8 cellular contexts compared by ENCODE assay signal in the genomic region with DNA sequence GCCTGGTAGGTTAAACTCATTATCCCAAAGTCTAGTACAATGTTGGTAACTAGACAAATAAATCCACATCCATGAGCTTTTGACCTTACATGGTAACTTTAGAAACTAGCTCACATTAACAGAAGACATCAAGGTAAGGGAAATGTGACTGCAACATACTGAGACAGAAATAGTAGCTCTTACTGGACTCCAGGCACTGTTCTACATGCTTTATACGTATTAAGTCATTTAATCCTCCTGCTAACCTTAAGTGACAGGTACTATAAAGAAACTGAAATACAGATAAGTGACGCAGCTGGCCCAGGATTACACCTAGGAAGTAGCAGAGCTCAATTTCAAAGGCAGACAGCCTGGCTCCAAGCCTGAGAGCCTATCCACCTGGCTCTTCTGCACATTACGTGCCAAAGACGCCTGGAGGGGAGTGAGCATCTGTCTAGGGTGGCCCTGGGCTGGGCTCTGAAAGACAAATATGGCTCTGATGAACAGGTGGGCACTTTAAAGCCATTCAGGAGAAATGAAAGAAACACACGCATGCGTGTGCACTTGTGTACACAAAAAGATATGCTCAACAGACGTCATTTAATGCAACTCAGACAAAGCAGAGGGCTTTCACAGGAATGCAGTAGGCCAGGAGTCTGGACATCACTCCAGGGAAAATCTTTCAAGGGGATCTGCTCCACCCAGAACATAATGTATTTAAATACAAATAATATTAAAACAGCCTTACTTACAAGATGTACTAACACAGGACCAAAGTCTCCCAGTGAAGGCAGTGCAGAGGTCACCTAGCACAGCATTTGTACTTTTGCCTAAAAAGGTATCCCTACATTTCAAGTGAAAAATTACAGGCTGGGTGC. TPM values are rescaled to one million over a fixed set of nuclear protein-coding genes. Genes with fewer than 3 reads are reported as not detected.
A peak's percentile ranks its signal among the peaks of the same experiment; 100 is the strongest.
DNase-seq lines count a peak whose midpoint lies in the region; ATAC-seq lines count a peak whose summit lies in the region.

No MANE protein-coding gene starts in this region.

- DNase-seq in DMS 273 (lab: John Stamatoyannopoulos, UW; ENCODE audit: unreplicated experiment) = peak; percentile 96
- peak; percentile 99 for DNase-seq in NCI-H2029 (lab: John Stamatoyannopoulos, UW)
- no peak for DNase-seq in activated naive CD8-positive, alpha-beta T cell treated with anti-CD3 and anti-CD28 coated beads, Interleukin-2, amount 10 ng/mL, durations not matched to agents 7 days and 5 days
- no peak for DNase-seq in natural killer cell treated with Interleukin-12 subunit alpha and Interleukin-12 subunit beta and Interleukin-15 and Interleukin-18, amount 100 ng/mL, for 72 hours (ENCODE audit: low spot score)
- DNase-seq in HUDEP-2 (lab: John Stamatoyannopoulos, UW; ENCODE audit: unreplicated experiment in 76 of 76) = no peak
- DNase-seq in stimulated activated CD4-positive, alpha-beta T cell treated with anti-CD3 and anti-CD28 coated beads, Interleukin-4, amount 100 ng/mL, for 4 hours = no peak
- no peak for DNase-seq in stimulated activated CD4-positive, alpha-beta T cell treated with anti-CD3 and anti-CD28 coated beads, Interleukin-2, amount 100 ng/mL, for 24 hours

- H3K27me3 Mint-ChIP-seq in activated naive CD8-positive, alpha-beta T cell treated with anti-CD3 and anti-CD28 coated beads, Interleukin-2, amount 10 ng/mL, durations not matched to agents 7 days and 5 days = no peaks in the 10 kb centered on the region
- no peaks in the 10 kb centered on the region for H3K27me3 Mint-ChIP-seq in natural killer cell treated with Interleukin-12 subunit alpha and Interleukin-12 subunit beta and Interleukin-15 and Interleukin-18, amount 100 ng/mL, for 72 hours

- peak overlapping the region; percentile 49 for H3K27ac Mint-ChIP-seq in activated naive CD8-positive, alpha-beta T cell treated with anti-CD3 and anti-CD28 coated beads, Interleukin-2, amount 10 ng/mL, durations not matched to agents 7 days and 5 days
- peak overlapping the region; percentile 91 to 100 for H3K27ac Mint-ChIP-seq in natural killer cell treated with Interleukin-12 subunit alpha and Interleukin-12 subunit beta and Interleukin-15 and Interleukin-18, amount 100 ng/mL, for 72 hours

- no peaks in the 10 kb centered on the region for H3K9me3 Mint-ChIP-seq in activated naive CD8-positive, alpha-beta T cell treated with anti-CD3 and anti-CD28 coated beads, Interleukin-2, amount 10 ng/mL, durations not matched to agents 7 days and 5 days
- no peaks in the 10 kb centered on the region for H3K9me3 Mint-ChIP-seq in natural killer cell treated with Interleukin-12 subunit alpha and Interleukin-12 subunit beta and Interleukin-15 and Interleukin-18, amount 100 ng/mL, for 72 hours

- no peak for ATAC-seq in activated naive CD8-positive, alpha-beta T cell treated with anti-CD3 and anti-CD28 coated beads, Interleukin-2, amount 10 ng/mL, durations not matched to agents 7 days and 5 days (ENCODE audit: low read depth)
- ATAC-seq in natural killer cell treated with Interleukin-12 subunit alpha and Interleukin-12 subunit beta and Interleukin-15 and Interleukin-18, amount 100 ng/mL, for 72 hours = no peak
- no peak for ATAC-seq in GM19452 (IDR thresholded peaks at IDR 0.05; ENCODE audit: unreplicated experiment)

- POLR2A ChIA-PET in activated naive CD8-positive, alpha-beta T cell treated with anti-CD3 and anti-CD28 coated beads, Interleukin-2, amount 10 ng/mL, durations not matched to agents 7 days and 5 days (lab: Charles Lee) = interaction anchor here (0.6 to 2.0 kb wide), 2 partner anchors 9 to 216 kb away, joined by 4 read pairs; no protein-coding TSS in a partner anchor

- peak overlapping the region; percentile 3 for H3K4me3 Mint-ChIP-seq in activated naive CD8-positive, alpha-beta T cell treated with anti-CD3 and anti-CD28 coated beads, Interleukin-2, amount 10 ng/mL, durations not matched to agents 7 days and 5 days
- peak overlapping the region; percentile 84 for H3K4me3 Mint-ChIP-seq in natural killer cell treated with Interleukin-12 subunit alpha and Interleukin-12 subunit beta and Interleukin-15 and Interleukin-18, amount 100 ng/mL, for 72 hours

- H3K4me1 Mint-ChIP-seq in activated naive CD8-positive, alpha-beta T cell treated with anti-CD3 and anti-CD28 coated beads, Interleukin-2, amount 10 ng/mL, durations not matched to agents 7 days and 5 days = peaks cover 53% of the 10 kb centered on the region
- H3K4me1 Mint-ChIP-seq in natural killer cell treated with Interleukin-12 subunit alpha and Interleukin-12 subunit beta and Interleukin-15 and Interleukin-18, amount 100 ng/mL, for 72 hours (ENCODE audit: low read depth in 2 of 2) = peaks cover 55 to 64% of the 10 kb centered on the region in 2 donors

- peaks cover 27% of the 10 kb centered on the region for H3K36me3 Mint-ChIP-seq in activated naive CD8-positive, alpha-beta T cell treated with anti-CD3 and anti-CD28 coated beads, Interleukin-2, amount 10 ng/mL, durations not matched to agents 7 days and 5 days
- H3K36me3 Mint-ChIP-seq in natural killer cell treated with Interleukin-12 subunit alpha and Interleukin-12 subunit beta and Interleukin-15 and Interleukin-18, amount 100 ng/mL, for 72 hours = peaks cover 29% of the 10 kb centered on the region

RNA-seq across cellular contexts. Expression of a gene that starts 4.4 kb away (rescaled TPM):
- total RNA-seq in activated naive CD8-positive, alpha-beta T cell treated with anti-CD3 and anti-CD28 coated beads, Interleukin-2, amount 10 ng/mL, durations not matched to agents 7 days and 5 days = 10 to 100 TPM; 73.1 to 82.5 TPM
- 100 to 1,000 TPM; 114 to 136 TPM for total RNA-seq in natural killer cell treated with Interleukin-12 subunit alpha and Interleukin-12 subunit beta and Interleukin-15 and Interleukin-18, amount 100 ng/mL, for 72 hours

RNA-seq across cellular contexts. Expression of a gene that starts 50.0 kb away (rescaled TPM):
- 10 to 100 TPM; 30.7 to 38.3 TPM for total RNA-seq in activated naive CD8-positive, alpha-beta T cell treated with anti-CD3 and anti-CD28 coated beads, Interleukin-2, amount 10 ng/mL, durations not matched to agents 7 days and 5 days
- 10 to 100 TPM; 62.4 to 73.2 TPM for total RNA-seq in natural killer cell treated with Interleukin-12 subunit alpha and Interleukin-12 subunit beta and Interleukin-15 and Interleukin-18, amount 100 ng/mL, for 72 hours

RNA-seq across cellular contexts. Expression of a gene that starts 58.7 kb away (rescaled TPM):
- 100 to 1,000 TPM; 159 to 165 TPM for total RNA-seq in activated naive CD8-positive, alpha-beta T cell treated with anti-CD3 and anti-CD28 coated beads, Interleukin-2, amount 10 ng/mL, durations not matched to agents 7 days and 5 days
- 100 to 1,000 TPM; 175 to 205 TPM for total RNA-seq in natural killer cell treated with Interleukin-12 subunit alpha and Interleukin-12 subunit beta and Interleukin-15 and Interleukin-18, amount 100 ng/mL, for 72 hours

Comparison
In these comparisons a context has a peak if more than half of its experiments do, and no peak if none do; other contexts are left out.
1. DNase-seq: peak in DMS 273 (single experiment) and NCI-H2029 (single experiment); none in activated naive CD8-positive, alpha-beta T cell treated with anti-CD3 and anti-CD28 coated beads, Interleukin-2, amount 10 ng/mL, durations not matched to agents 7 days and 5 days (single experiment), natural killer cell treated with Interleukin-12 subunit alpha and Interleukin-12 subunit beta and Interleukin-15 and Interleukin-18, amount 100 ng/mL, for 72 hours (single experiment), HUDEP-2 (0 of 76), stimulated activated CD4-positive, alpha-beta T cell treated with anti-CD3 and anti-CD28 coated beads, Interleukin-4, amount 100 ng/mL, for 4 hours (0 of 2) and stimulated activated CD4-positive, alpha-beta T cell treated with anti-CD3 and anti-CD28 coated beads, Interleukin-2, amount 100 ng/mL, for 24 hours (0 of 2).